Comparison of ENCODE assay signal across 9 cellular contexts in the genomic region with DNA sequence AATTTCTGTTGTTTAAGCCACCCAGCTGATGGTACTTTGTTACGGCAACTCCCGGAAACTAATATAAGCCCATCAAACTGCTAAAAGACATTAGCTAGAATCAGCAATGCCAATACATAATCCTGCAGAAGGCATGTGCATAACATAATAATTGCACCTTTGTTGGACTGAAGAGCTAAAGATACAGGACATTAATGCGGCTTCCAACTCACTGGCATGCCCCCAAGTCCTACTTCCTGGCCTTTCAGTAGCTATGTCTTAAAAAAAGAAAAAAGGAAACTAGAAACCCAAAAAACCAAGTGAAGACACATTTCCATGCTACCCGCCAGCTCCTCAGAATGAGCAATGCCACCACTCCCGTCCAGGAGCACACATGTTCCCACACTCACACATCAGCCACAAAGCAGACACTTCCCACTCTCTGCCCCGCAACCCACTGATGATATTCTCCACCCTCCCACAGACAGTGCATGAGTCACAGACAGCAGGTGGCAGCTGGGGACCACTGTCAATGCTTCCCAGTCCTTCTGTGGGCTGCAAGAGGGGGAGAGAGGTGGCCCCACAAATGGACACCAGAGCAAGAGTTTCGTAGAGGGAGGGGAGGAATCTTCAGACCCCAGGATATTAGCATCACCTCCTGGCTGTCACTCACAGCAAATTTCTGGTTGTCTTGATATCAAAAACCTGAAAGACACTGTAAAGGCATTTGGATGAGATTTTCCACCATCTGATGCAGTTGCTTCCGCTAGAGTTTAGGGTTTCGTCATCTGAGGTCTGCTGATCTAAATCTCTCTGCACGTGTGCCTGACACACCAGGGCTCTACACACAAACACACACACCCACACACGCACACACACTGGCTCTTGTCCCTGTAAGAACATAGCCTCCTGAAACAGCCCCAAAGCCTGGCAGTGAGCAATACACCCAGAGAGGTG. TPM values are rescaled to one million over a fixed set of nuclear protein-coding genes. Genes with fewer than 3 reads are reported as not detected.
DNase-seq lines count a peak whose midpoint lies in the region; ATAC-seq and TF ChIP-seq lines count a peak whose summit lies in the region.
"Had no signal": no experiment of that assay in that cellular context is flagged by ENCODE, and none has a peak within 500 bp of the region (broad histone marks: within the 10 kb centered on the region; RNA-seq: fewer than 3 reads in every experiment).

No MANE protein-coding gene starts in this region.

- no peaks in the 10 kb centered on the region for H3K36me3 ChIP-seq in MM.1S (replicated peaks; ENCODE audit: insufficient read depth, low read length)
- H3K36me3 ChIP-seq: vagina had no signal

- no peaks in the 10 kb centered on the region for H3K79me2 ChIP-seq in MM.1S (ENCODE audit: low read length)

- H3K27ac ChIP-seq in MM.1S (ENCODE audit: low read length), result no peak overlapping the region
- H3K27ac ChIP-seq: vagina had no signal

- no peak overlapping the region for H3K4me3 ChIP-seq in MM.1S (ENCODE audit: low read length)
- H3K4me3 ChIP-seq: vagina had no signal

- H3K4me1 ChIP-seq in MM.1S (ENCODE audit: low read length), result peaks cover 7% of the 10 kb centered on the region; the same call in 1 of the 2 replicates

- H3K9me2 ChIP-seq in MM.1S (replicated peaks; ENCODE audit: insufficient read depth, low read length), result no peaks in the 10 kb centered on the region

- H3K4me1 Mint-ChIP-seq in endothelial cell (ENCODE audit: unreplicated experiment), result peaks cover 26% of the 10 kb centered on the region

- no peaks in the 10 kb centered on the region for H3K27me3 ChIP-seq in MM.1S (replicated peaks; ENCODE audit: insufficient read depth, low read length)
- H3K27me3 ChIP-seq: vagina had no signal

- peak; percentile 48 for DNase-seq in Daoy (ENCODE audit: low read depth)
- peak in 4 of 5 experiments; percentile 10 to 94 (median 74) for DNase-seq in T-helper 2 cell
- DNase-seq in astrocyte of the hippocampus (ENCODE audit: low read depth, low spot score), result peak; percentile 24
- DNase-seq in left colon, result peak in 1 of 2 donors; percentile 45
- DNase-seq in stimulated activated CD4-positive, alpha-beta T cell treated with anti-CD3 and anti-CD28 coated beads, TNF-alpha, amount 100 ng/mL, for 24 hours (ENCODE audit: low read depth in 3 of 3), result peak; percentile 67 to 80 (median 79)
- no peak for DNase-seq in endothelial cell (ENCODE audit: low spot score)
- no peak for DNase-seq in MM.1S

- TF ChIP-seq CTCF in endothelial cell (IDR thresholded peaks at IDR 0.05; ENCODE audit: unreplicated experiment) (no peak), MM.1S (IDR thresholded peaks at IDR 0.05; ENCODE audit: low read length) (no peak)

- H3K27ac Mint-ChIP-seq in endothelial cell (ENCODE audit: unreplicated experiment), result no peak overlapping the region

- H3K9me3 ChIP-seq in MM.1S (replicated peaks; ENCODE audit: insufficient read depth, low read length), result no peaks in the 10 kb centered on the region
- H3K9me3 ChIP-seq: vagina had no signal

- H3K4me3 Mint-ChIP-seq in endothelial cell (ENCODE audit: unreplicated experiment), result no peak overlapping the region

- peaks cover 10% of the 10 kb centered on the region for H3K27me3 Mint-ChIP-seq in endothelial cell (ENCODE audit: unreplicated experiment)

- H3K36me3 Mint-ChIP-seq in endothelial cell (ENCODE audit: low read depth, unreplicated experiment), result peaks cover 37% of the 10 kb centered on the region

- no peak overlapping the region for H3K4me2 ChIP-seq in MM.1S (ENCODE audit: low read depth, low read length)

- no peak overlapping the region for H3K9ac ChIP-seq in MM.1S (ENCODE audit: low read length)

- no peaks in the 10 kb centered on the region for H3K9me3 Mint-ChIP-seq in endothelial cell (ENCODE audit: unreplicated experiment)

- intact Hi-C loops in left colon (cut with DNase I, micrococcal nuclease), result no loop called here

- no peaks in the 10 kb centered on the region for H4K20me1 ChIP-seq in MM.1S (ENCODE audit: insufficient read depth, low read length)

- ATAC-seq in HG02798 (IDR thresholded peaks at IDR 0.05; ENCODE audit: poor library complexity, unreplicated experiment) (peak; percentile 65), left colon (peak; percentile 56)

- H3F3A ChIP-seq in MM.1S (ENCODE audit: insufficient read depth, low read length), result no peaks in the 10 kb centered on the region

- H2AFZ ChIP-seq in MM.1S (ENCODE audit: low read length), result no peak overlapping the region

RNA-seq across cellular contexts. Expression of gene GFOD1, which starts 32.8 kb away (rescaled TPM):
- total RNA-seq in Daoy (2014; rRNA removed; shearing (Covaris generic)), result 4.5 and 6.3 TPM in 2 replicates
- total RNA-seq in left colon (10 to 100 TPM in 1 of 2 donors, 1 to 10 TPM in 1; 9.2 to 15.9 TPM), endothelial cell (ENCODE audit: unreplicated experiment) (47.6 TPM)

Comparison
In these comparisons a context has a peak if more than half of its experiments do, and no peak if none do; other contexts are left out.
1. DNase-seq: peak in Daoy (single experiment), T-helper 2 cell (4 of 5), astrocyte of the hippocampus (single experiment) and stimulated activated CD4-positive, alpha-beta T cell treated with anti-CD3 and anti-CD28 coated beads, TNF-alpha, amount 100 ng/mL, for 24 hours (3 of 3); none in endothelial cell (single experiment) and MM.1S (single experiment).